1 cellular context compared by ENCODE assay signal in the genomic region with DNA sequence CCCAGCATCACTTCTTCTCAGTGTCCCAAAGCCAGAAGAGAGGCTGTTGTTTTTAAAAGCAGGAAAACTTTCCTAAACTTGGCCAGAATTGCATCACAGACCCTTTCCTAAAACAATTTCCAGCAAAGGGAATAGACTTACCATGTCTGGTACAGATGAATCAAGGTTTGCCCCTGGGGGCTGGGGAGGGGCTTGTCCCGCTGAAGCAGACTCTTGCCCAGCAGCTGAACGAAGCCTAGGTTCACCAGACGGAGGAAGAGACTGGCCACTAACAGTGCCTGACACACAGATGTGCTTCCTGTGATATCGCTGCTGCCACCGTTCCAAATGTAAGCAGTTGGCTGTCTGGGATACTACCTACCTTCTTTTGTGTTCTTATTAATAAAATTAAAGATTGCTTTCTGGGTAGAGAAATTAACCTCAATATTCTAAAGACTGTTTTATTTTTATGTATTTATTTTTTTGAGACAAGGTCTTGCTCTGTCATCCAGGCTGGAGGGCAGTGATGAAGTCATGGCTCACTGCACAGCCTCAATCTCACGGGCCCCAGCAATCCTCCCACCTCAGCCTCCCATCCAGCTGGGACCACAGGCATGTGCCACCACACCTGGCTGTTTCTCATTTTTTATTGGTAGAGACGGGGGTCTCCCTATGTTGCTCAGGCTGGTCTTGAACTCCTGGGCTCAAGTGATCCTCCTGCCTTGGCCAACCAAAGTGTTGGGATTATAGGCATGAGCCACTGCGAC.
TF ChIP-seq lines count a peak whose summit lies in the region.

No MANE protein-coding gene starts in this region.

TF ChIP-seq in IMR-90, 13 proteins besides CTCF, POLR2A, EP300 and RAD21 (continued from another document):
- TF ChIP-seq FOS (IDR thresholded peaks at IDR 0.05; ENCODE audit: low read depth, low read length) (no peak), MAFK (IDR thresholded peaks at IDR 0.05; ENCODE audit: low read depth, low read length) (no peak)
- TF ChIP-seq, protein P1, sequence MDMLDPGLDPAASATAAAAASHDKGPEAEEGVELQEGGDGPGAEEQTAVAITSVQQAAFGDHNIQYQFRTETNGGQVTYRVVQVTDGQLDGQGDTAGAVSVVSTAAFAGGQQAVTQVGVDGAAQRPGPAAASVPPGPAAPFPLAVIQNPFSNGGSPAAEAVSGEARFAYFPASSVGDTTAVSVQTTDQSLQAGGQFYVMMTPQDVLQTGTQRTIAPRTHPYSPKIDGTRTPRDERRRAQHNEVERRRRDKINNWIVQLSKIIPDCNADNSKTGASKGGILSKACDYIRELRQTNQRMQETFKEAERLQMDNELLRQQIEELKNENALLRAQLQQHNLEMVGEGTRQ (IDR thresholded peaks at IDR 0.05; ENCODE audit: low read depth, low read length), result no peak
TF ChIP-seq in IMR-90: peak in this region for 0.
